ENCODE assay signal across 1 cellular context in the genomic region with DNA sequence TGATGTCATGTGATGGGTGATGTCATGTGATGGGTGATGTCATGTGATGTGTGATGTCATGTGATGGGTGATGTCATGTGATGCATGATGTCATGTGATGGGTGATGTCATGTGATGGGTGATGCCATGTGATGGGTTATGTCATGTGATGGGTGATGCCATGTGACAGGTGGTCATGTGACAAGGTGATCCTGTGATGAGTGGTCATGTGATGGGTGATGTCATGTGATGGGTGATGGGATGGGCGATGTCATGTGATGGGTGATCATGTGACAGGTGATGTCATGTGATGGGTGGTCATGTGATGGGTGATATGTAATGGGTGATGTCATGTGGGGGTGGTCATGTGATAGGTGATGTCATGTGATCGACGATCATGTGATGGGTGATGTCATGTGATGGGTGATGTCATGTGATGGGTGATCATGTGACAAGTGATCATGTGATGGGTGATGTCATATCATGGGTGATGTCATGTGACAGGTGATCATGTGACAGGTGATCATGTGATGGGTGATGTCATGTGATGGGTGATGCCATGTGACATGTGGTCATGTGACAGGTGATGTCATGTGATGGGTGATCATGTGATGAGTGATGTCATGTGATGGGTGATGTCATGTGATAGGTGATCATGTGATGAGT.
TF ChIP-seq lines count a peak whose summit lies in the region.

No MANE protein-coding gene starts in this region.

TF ChIP-seq in GM12878, 131 proteins besides CTCF, POLR2A, EP300 and RAD21 (continued from another document and continues in another):
- TF ChIP-seq, protein P1, sequence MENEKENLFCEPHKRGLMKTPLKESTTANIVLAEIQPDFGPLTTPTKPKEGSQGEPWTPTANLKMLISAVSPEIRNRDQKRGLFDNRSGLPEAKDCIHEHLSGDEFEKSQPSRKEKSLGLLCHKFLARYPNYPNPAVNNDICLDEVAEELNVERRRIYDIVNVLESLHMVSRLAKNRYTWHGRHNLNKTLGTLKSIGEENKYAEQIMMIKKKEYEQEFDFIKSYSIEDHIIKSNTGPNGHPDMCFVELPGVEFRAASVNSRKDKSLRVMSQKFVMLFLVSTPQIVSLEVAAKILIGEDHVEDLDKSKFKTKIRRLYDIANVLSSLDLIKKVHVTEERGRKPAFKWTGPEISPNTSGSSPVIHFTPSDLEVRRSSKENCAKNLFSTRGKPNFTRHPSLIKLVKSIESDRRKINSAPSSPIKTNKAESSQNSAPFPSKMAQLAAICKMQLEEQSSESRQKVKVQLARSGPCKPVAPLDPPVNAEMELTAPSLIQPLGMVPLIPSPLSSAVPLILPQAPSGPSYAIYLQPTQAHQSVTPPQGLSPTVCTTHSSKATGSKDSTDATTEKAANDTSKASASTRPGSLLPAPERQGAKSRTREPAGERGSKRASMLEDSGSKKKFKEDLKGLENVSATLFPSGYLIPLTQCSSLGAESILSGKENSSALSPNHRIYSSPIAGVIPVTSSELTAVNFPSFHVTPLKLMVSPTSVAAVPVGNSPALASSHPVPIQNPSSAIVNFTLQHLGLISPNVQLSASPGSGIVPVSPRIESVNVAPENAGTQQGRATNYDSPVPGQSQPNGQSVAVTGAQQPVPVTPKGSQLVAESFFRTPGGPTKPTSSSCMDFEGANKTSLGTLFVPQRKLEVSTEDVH (IDR thresholded peaks at IDR 0.05; ENCODE audit: low read depth, partially characterized antibody): no peak
- TF ChIP-seq NKRF (conservative IDR thresholded peaks at IDR 0.05) (no peak), PRDM15 (CRISPR knock-in tag; IDR thresholded peaks at IDR 0.05) (no peak; the same call in none of the 2 replicates), POU2F2 (IDR thresholded peaks at IDR 0.05; ENCODE audit: borderline replicate concordance, low read depth, low read length) (no peak), SREBF2 (IDR thresholded peaks at IDR 0.05; ENCODE audit: low read length) (no peak), CREM (IDR thresholded peaks at IDR 0.05; ENCODE audit: low read depth) (peak; percentile 95), REST (IDR thresholded peaks at IDR 0.05; ENCODE audit: low read depth, low read length) (no peak), CBFB (IDR thresholded peaks at IDR 0.05; ENCODE audit: low read depth) (no peak), CHD4 (IDR thresholded peaks at IDR 0.05) (no peak), HCFC1 (IDR thresholded peaks at IDR 0.05; ENCODE audit: low read length) (peak; percentile 48; the same call in 1 of the 2 replicates), IRF5 (IDR thresholded peaks at IDR 0.05; ENCODE audit: borderline replicate concordance) (no peak), RELB (IDR thresholded peaks at IDR 0.05; ENCODE audit: low read depth) (peak; percentile 62), NRF1 (conservative IDR thresholded peaks at IDR 0.05; ENCODE audit: low read depth, low read length) (no peak), TAF1 (IDR thresholded peaks at IDR 0.05; ENCODE audit: borderline replicate concordance, low read depth, low read length) (no peak), IRF3 (IDR thresholded peaks at IDR 0.05) (no peak), POLR2AphosphoS2 (IDR thresholded peaks at IDR 0.05; ENCODE audit: low read depth, low read length) (no peak), HDGF (IDR thresholded peaks at IDR 0.05) (peak; percentile 81), NR2F1 (conservative IDR thresholded peaks at IDR 0.05) (no peak), KDM1A (IDR thresholded peaks at IDR 0.05; ENCODE audit: borderline replicate concordance) (no peak), BCL11A (IDR thresholded peaks at IDR 0.05; ENCODE audit: low read depth, low read length) (no peak), ATF3 (IDR thresholded peaks at IDR 0.05; ENCODE audit: borderline replicate concordance, extremely low read depth, low read depth, low read length) (peak; percentile 89), CHD1 (IDR thresholded peaks at IDR 0.05; ENCODE audit: low read depth, low read length) (no peak), SPI1 (IDR thresholded peaks at IDR 0.05; ENCODE audit: borderline replicate concordance, insufficient read depth, low read depth, low read length) (no peak), PAX5 (IDR thresholded peaks at IDR 0.05; ENCODE audit: borderline replicate concordance, low read depth, low read length) (no peak), RUNX3 (IDR thresholded peaks at IDR 0.05; ENCODE audit: low read length) (0 out of 2 replicates have a peak, but pooled peaks have one; percentile 7), ZNF207 (IDR thresholded peaks at IDR 0.05; ENCODE audit: borderline replicate concordance) (no peak), NR2C1 (IDR thresholded peaks at IDR 0.05) (no peak), ZNF622 (IDR thresholded peaks at IDR 0.05) (no peak), FOXK2 (IDR thresholded peaks at IDR 0.05) (peak; percentile 36; the same call in 1 of the 2 replicates), MEF2B (IDR thresholded peaks at IDR 0.05; ENCODE audit: partially characterized antibody, poor library complexity, severe bottlenecking) (peak; percentile 48), SRF (IDR thresholded peaks at IDR 0.05; ENCODE audit: low read depth in 2 of 2, low read length in 2 of 2) (no peak), BHLHE40 (IDR thresholded peaks at IDR 0.05; ENCODE audit: borderline replicate concordance in 1 of 2, low read depth in 2 of 2, low read length in 1 of 2) (peak; percentile 10 to 87; a peak in 3 of 4 replicates), ATF7 (IDR thresholded peaks at IDR 0.05; ENCODE audit: low read depth) (peak; percentile 99), BACH1 (IDR thresholded peaks at IDR 0.05; ENCODE audit: borderline replicate concordance) (no peak)
- TF ChIP-seq, protein P2, sequence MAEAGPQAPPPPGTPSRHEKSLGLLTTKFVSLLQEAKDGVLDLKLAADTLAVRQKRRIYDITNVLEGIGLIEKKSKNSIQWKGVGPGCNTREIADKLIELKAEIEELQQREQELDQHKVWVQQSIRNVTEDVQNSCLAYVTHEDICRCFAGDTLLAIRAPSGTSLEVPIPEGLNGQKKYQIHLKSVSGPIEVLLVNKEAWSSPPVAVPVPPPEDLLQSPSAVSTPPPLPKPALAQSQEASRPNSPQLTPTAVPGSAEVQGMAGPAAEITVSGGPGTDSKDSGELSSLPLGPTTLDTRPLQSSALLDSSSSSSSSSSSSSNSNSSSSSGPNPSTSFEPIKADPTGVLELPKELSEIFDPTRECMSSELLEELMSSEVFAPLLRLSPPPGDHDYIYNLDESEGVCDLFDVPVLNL (IDR thresholded peaks at IDR 0.05; ENCODE audit: low read depth, low read length): no peak
- TF ChIP-seq, protein P3, sequence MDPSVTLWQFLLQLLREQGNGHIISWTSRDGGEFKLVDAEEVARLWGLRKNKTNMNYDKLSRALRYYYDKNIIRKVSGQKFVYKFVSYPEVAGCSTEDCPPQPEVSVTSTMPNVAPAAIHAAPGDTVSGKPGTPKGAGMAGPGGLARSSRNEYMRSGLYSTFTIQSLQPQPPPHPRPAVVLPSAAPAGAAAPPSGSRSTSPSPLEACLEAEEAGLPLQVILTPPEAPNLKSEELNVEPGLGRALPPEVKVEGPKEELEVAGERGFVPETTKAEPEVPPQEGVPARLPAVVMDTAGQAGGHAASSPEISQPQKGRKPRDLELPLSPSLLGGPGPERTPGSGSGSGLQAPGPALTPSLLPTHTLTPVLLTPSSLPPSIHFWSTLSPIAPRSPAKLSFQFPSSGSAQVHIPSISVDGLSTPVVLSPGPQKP (IDR thresholded peaks at IDR 0.05; ENCODE audit: low read depth, low read length): no peak
